Comparison of ENCODE assay signal across 8 cellular contexts in the genomic region with DNA sequence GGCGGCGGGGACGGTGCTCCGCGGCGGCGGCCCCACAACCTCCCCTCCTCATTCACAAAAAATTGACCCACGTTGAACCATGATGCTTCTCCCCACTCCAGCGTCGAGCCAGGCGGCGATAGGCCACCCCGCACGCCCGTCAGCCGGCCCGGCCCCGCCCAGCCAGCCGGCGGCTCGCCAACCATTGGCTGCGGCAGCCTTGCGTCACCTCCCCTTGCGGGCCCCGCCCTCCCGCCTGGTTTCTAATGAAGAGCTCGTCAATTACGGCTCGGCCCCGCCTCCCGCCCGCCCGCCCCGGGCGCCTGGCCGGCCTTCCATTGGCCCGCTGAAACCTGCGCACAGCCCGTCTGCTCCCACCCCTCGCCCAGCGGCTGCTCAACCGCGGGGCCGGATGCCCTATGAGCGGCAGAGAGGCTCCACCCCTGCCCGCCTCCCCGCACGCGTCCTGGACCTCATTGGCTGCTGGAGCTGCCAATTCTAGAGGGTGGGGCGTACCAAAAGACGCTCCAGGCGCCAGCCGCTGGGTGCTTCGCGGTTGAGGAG. TPM values are rescaled to one million over a fixed set of nuclear protein-coding genes. Genes with fewer than 3 reads are reported as not detected.
DNase-seq lines count a peak whose midpoint lies in the region; ATAC-seq and TF ChIP-seq lines count a peak whose summit lies in the region.

A gene (minus strand): TSS at position 114 of the 543 bp plus-strand sequence. CDS start 48,321 bp downstream, outside the sequence.

- TF ChIP-seq EP300 in ovary (IDR thresholded peaks at IDR 0.05): peak; percentile 49

- DNase-seq in GM12864 (ENCODE audit: low read depth) (peak; percentile 91), NCI-H1436 treated with DMSO at 0.1 percent for 48 hours (lab: John Stamatoyannopoulos, UW) (peak; percentile 87), T-cell (peak; percentile 97 to 100 (median 99)), adipocyte (ENCODE audit: low read depth) (peak; percentile 99), Right ventricle myocardium superior (peak; percentile 100), ovary (peak; percentile 99 to 100 (median 99))

- CTCF ChIA-PET in T-cell (lab: Charles Lee): interaction anchor here in 1 of 2 donors (0.6 to 1.2 kb wide), 8 partner anchors 20 to 624 kb away, joined by 3 to 9 read pairs (median 5); a partner anchor contains a TSS

- H3K36me3 ChIP-seq in adipocyte (ENCODE audit: control insufficient read depth, insufficient read depth, low read length, severe bottlenecking): no peaks in the 10 kb centered on the region
- H3K36me3 ChIP-seq in ovary: no peaks in the 10 kb centered on the region
- no peaks in the 10 kb centered on the region for H3K36me3 ChIP-seq in thymus (ENCODE audit: control insufficient read depth, insufficient read depth)

- peak within 1 kb of the TSS; percentile 100 for H3K9ac ChIP-seq in adipocyte (ENCODE audit: low read length)

- H3K4me1 ChIP-seq in adipocyte (ENCODE audit: control insufficient read depth, insufficient read depth, low read length): peaks cover 20% of the 10 kb centered on the region
- H3K4me1 ChIP-seq in ovary (ENCODE audit: insufficient read depth): peaks cover 1% of the 10 kb centered on the region
- peaks cover 17% of the 10 kb centered on the region for H3K4me1 ChIP-seq in thymus (ENCODE audit: control insufficient read depth, insufficient read depth, low read length)

- TF ChIP-seq CTCF in GM12864 (IDR thresholded peaks at IDR 0.05; ENCODE audit: low read depth, low read length, missing control alignments) (no peak), ovary (IDR thresholded peaks at IDR 0.05) (no peak)

- no peaks in the 10 kb centered on the region for H3K27me3 ChIP-seq in adipocyte (replicated peaks; ENCODE audit: control insufficient read depth, insufficient read depth, low read length)
- H3K27me3 ChIP-seq in ovary: no peaks in the 10 kb centered on the region
- H3K27me3 ChIP-seq in thymus (ENCODE audit: control insufficient read depth, insufficient read depth): no peaks in the 10 kb centered on the region

- POLR2A ChIA-PET in T-cell (lab: Charles Lee): interaction anchor here (0.6 to 1.0 kb wide), 10 partner anchors 20 to 170 kb away, joined by 3 to 23 read pairs (median 3); no protein-coding TSS in a partner anchor

- no peaks in the 10 kb centered on the region for H3K9me3 Mint-ChIP-seq in T-cell

- TF ChIP-seq POLR2A in ovary (IDR thresholded peaks at IDR 0.05): peak; percentile 16

- H3K4me3 Mint-ChIP-seq in T-cell: peak within 1 kb of the TSS; percentile 90 to 91 (median 90)

- H3K27ac ChIP-seq in ovary: peak within 1 kb of the TSS; percentile 97 to 99
- peak within 1 kb of the TSS; percentile 98 for H3K27ac ChIP-seq in thymus (ENCODE audit: low read depth)

- no peaks in the 10 kb centered on the region for H3K9me3 ChIP-seq in adipocyte (ENCODE audit: control insufficient read depth, low read length)
- H3K9me3 ChIP-seq in ovary: no peaks in the 10 kb centered on the region
- no peaks in the 10 kb centered on the region for H3K9me3 ChIP-seq in thymus (ENCODE audit: control insufficient read depth)

- no peaks in the 10 kb centered on the region for H3K27me3 Mint-ChIP-seq in T-cell

- 0 to 1% (median 0%) methylated on average over 36 to 55 of the region's 55 CpGs for WGBS in ovary, 3 donors
- under 1% methylated on average over 55 of the region's 55 CpGs for WGBS in thymus

- peak within 1 kb of the TSS; percentile 97 to 99 for H3K27ac Mint-ChIP-seq in T-cell

- intact Hi-C loops in Right ventricle myocardium superior (cut with DNase I) (loop anchor here (10.0 kb wide), 1 partner anchor 276 kb away; no protein-coding TSS in a partner anchor), ovary (cut with DNase I) (loop anchor here in 2 of 4 donors (5.0 to 10.0 kb wide), 2 partner anchors 204 to 1164 kb away; a partner anchor contains a TSS)

- H3K4me3 ChIP-seq in GM12864 (ENCODE audit: low read depth, low read length) (peak within 1 kb of the TSS; percentile 81), adipocyte (ENCODE audit: low read length) (peak within 1 kb of the TSS; percentile 97), ovary (peak within 1 kb of the TSS; percentile 68), thymus (ENCODE audit: low read length) (peak within 1 kb of the TSS; percentile 85)

- H3K4me1 Mint-ChIP-seq in T-cell: peaks cover 44 to 46% (median 44%) of the 10 kb centered on the region in 3 donors

- ATAC-seq in HG02852 (IDR thresholded peaks at IDR 0.05; ENCODE audit: unreplicated experiment): peak; percentile 88
- peak; percentile 87 to 91 (median 90) for ATAC-seq in T-cell (replicated peaks in 1 of 4)
- peak; percentile 95 for ATAC-seq in Right ventricle myocardium superior (ENCODE audit: poor library complexity)

- no peaks in the 10 kb centered on the region for H3K36me3 Mint-ChIP-seq in T-cell

RNA-seq across cellular contexts. Expression of the gene that starts here (rescaled TPM):
- total RNA-seq in T-cell (10 to 100 TPM; 44.8 to 80.2 (median 60.9) TPM), Right ventricle myocardium superior (24.9 TPM), ovary (10 to 100 TPM; 38.0 to 74.0 (median 46.6) TPM)
- polyA plus RNA-seq in ovary (1 to 10 TPM; 7.0 to 8.2 TPM), thymus (7.8 TPM)

Comparison
In these comparisons a context has a peak if more than half of its experiments do, and no peak if none do; other contexts are left out.
1. Peak in every context shown above with its lines: DNase-seq, ATAC-seq, H3K4me3 ChIP-seq and H3K27ac ChIP-seq.